1 cellular context compared by ENCODE assay signal in the genomic region with DNA sequence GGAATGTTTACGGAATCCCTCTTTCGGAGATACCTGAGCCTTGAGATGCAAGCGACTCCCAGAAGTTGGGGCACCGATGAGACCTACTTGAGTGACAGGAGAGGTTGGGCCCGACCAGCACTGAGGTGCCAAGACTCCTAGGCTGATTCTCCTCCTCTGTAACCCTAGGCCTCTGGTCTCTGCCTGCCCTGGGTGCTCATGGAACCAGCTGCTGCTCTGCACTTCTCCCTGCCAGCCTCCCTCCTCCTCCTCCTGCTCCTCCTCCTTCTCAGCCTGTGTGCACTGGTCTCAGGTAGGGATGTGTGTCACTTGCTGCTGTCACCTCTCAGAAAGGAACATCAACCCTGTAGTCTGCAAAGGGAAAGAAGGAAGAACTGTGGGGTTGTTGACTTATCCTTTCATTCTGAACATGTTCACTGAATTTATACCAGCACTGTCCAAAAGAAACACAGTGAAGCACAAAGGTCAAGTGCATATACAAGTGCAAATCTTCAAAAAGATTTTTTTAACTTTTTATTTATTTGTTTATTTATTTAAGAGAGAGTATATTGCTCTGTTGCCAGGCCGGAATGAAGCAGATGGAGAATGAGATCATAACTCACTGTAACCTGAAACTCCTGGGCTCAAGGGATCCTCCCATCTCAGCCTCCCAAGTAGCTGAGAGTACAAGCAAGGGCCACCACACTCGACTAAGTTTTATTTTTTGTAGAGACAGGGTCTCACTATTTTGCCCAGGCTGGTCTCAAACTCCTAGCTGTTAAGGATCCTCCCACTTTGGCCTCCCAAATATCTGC.
TF ChIP-seq lines count a peak whose summit lies in the region.

No MANE protein-coding gene starts in this region.

TF ChIP-seq in HCT116, 20 proteins besides CTCF, POLR2A, EP300 and RAD21:
- TF ChIP-seq, protein P1, sequence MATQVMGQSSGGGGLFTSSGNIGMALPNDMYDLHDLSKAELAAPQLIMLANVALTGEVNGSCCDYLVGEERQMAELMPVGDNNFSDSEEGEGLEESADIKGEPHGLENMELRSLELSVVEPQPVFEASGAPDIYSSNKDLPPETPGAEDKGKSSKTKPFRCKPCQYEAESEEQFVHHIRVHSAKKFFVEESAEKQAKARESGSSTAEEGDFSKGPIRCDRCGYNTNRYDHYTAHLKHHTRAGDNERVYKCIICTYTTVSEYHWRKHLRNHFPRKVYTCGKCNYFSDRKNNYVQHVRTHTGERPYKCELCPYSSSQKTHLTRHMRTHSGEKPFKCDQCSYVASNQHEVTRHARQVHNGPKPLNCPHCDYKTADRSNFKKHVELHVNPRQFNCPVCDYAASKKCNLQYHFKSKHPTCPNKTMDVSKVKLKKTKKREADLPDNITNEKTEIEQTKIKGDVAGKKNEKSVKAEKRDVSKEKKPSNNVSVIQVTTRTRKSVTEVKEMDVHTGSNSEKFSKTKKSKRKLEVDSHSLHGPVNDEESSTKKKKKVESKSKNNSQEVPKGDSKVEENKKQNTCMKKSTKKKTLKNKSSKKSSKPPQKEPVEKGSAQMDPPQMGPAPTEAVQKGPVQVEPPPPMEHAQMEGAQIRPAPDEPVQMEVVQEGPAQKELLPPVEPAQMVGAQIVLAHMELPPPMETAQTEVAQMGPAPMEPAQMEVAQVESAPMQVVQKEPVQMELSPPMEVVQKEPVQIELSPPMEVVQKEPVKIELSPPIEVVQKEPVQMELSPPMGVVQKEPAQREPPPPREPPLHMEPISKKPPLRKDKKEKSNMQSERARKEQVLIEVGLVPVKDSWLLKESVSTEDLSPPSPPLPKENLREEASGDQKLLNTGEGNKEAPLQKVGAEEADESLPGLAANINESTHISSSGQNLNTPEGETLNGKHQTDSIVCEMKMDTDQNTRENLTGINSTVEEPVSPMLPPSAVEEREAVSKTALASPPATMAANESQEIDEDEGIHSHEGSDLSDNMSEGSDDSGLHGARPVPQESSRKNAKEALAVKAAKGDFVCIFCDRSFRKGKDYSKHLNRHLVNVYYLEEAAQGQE (IDR thresholded peaks at IDR 0.05; ENCODE audit: low read depth), result no peak
- TF ChIP-seq SP1 (IDR thresholded peaks at IDR 0.05; ENCODE audit: low read depth) (no peak), SIN3A (IDR thresholded peaks at IDR 0.05; ENCODE audit: low read depth) (no peak), SRF (IDR thresholded peaks at IDR 0.05; ENCODE audit: low read depth) (no peak), FOSL1 (IDR thresholded peaks at IDR 0.05; ENCODE audit: low read depth) (no peak), ELF1 (IDR thresholded peaks at IDR 0.05; ENCODE audit: borderline replicate concordance, low read depth) (no peak), CBX3 (IDR thresholded peaks at IDR 0.05; ENCODE audit: low read depth) (no peak), ZNF274 (IDR thresholded peaks at IDR 0.05; ENCODE audit: low read depth, low read length) (no peak), EGR1 (IDR thresholded peaks at IDR 0.05; ENCODE audit: low read depth) (no peak)
- TF ChIP-seq, protein P2, sequence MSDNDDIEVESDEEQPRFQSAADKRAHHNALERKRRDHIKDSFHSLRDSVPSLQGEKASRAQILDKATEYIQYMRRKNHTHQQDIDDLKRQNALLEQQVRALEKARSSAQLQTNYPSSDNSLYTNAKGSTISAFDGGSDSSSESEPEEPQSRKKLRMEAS (IDR thresholded peaks at IDR 0.05), result no peak
- TF ChIP-seq, protein P3, sequence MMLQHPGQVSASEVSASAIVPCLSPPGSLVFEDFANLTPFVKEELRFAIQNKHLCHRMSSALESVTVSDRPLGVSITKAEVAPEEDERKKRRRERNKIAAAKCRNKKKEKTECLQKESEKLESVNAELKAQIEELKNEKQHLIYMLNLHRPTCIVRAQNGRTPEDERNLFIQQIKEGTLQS (IDR thresholded peaks at IDR 0.05), result no peak
- TF ChIP-seq, protein P4, sequence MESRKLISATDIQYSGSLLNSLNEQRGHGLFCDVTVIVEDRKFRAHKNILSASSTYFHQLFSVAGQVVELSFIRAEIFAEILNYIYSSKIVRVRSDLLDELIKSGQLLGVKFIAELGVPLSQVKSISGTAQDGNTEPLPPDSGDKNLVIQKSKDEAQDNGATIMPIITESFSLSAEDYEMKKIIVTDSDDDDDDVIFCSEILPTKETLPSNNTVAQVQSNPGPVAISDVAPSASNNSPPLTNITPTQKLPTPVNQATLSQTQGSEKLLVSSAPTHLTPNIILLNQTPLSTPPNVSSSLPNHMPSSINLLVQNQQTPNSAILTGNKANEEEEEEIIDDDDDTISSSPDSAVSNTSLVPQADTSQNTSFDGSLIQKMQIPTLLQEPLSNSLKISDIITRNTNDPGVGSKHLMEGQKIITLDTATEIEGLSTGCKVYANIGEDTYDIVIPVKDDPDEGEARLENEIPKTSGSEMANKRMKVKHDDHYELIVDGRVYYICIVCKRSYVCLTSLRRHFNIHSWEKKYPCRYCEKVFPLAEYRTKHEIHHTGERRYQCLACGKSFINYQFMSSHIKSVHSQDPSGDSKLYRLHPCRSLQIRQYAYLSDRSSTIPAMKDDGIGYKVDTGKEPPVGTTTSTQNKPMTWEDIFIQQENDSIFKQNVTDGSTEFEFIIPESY (IDR thresholded peaks at IDR 0.05; ENCODE audit: extremely low read depth, insufficient replicate concordance, low read length), result no peak
TF ChIP-seq in HCT116: peak in this region for 0.
